ENCODE assay signal across 18 cellular contexts in genomic region chr2:238424313-238424700, GRCh38. TPM values are rescaled to one million over a fixed set of nuclear protein-coding genes. Genes with fewer than 3 reads are reported as not detected.
DNase-seq lines count a peak whose midpoint lies in the region; ATAC-seq, FAIRE-seq and TF ChIP-seq lines count a peak whose summit lies in the region.
"Had no signal": no experiment of that assay in that cellular context is flagged by ENCODE, and none has a peak within 500 bp of the region (broad histone marks: within the 10 kb centered on the region; RNA-seq: fewer than 3 reads in every experiment).

No MANE protein-coding gene starts in this region.

- CTCF ChIA-PET in IMR-90 (lab: Yijun Ruan, JAX) (no interaction called here), MCF 10A (lab: Yijun Ruan, JAX) (interaction anchor here (0.6 kb wide), 1 partner anchor 500 kb away, joined by 3 read pairs; no protein-coding TSS in a partner anchor)
- CTCF ChIA-PET in naive thymus-derived CD4-positive, alpha-beta T cell (lab: Charles Lee): no interaction called here

- no peak overlapping the region for H4K5ac ChIP-seq in IMR-90 (ENCODE audit: low read depth, low read length)

- no peak overlapping the region for H3K18ac ChIP-seq in IMR-90 (ENCODE audit: low read depth, low read length)

- peaks cover 5% of the 10 kb centered on the region for H3K36me3 Mint-ChIP-seq in CD4-positive, CD25-positive, alpha-beta regulatory T cell
- peaks cover 0 to 9% (median 4%) of the 10 kb centered on the region in 5 donors for H3K36me3 Mint-ChIP-seq in naive thymus-derived CD4-positive, alpha-beta T cell
- peaks cover 5% of the 10 kb centered on the region for H3K36me3 Mint-ChIP-seq in MCF 10A (ENCODE audit: insufficient read depth, unreplicated experiment)

- H3K56ac ChIP-seq in IMR-90 (ENCODE audit: extremely low read depth, insufficient read depth, low read length): no peak overlapping the region

- no peak overlapping the region for H3K9ac ChIP-seq in IMR-90 (ENCODE audit: low read depth, low read length)
- H3K9ac ChIP-seq in kidney (ENCODE audit: low read length in 2 of 2): no peak overlapping the region

- peaks cover 14 to 30% (median 22%) of the 10 kb centered on the region in 4 donors for H3K4me1 Mint-ChIP-seq in CD4-positive, CD25-positive, alpha-beta regulatory T cell
- H3K4me1 Mint-ChIP-seq in naive thymus-derived CD4-positive, alpha-beta T cell: peaks cover 15 to 29% (median 25%) of the 10 kb centered on the region in 7 donors
- peaks cover 9% of the 10 kb centered on the region for H3K4me1 Mint-ChIP-seq in MCF 10A (ENCODE audit: insufficient read depth, unreplicated experiment)

- H3K27ac Mint-ChIP-seq in CD4-positive, CD25-positive, alpha-beta regulatory T cell: no peak overlapping the region
- H3K27ac Mint-ChIP-seq in naive thymus-derived CD4-positive, alpha-beta T cell: peak overlapping the region in 7 of 9 donors; percentile 19 to 87 (median 70)
- H3K27ac Mint-ChIP-seq in MCF 10A (ENCODE audit: low read depth, unreplicated experiment): no peak overlapping the region

- H2AFZ ChIP-seq in IMR-90 (replicated peaks; ENCODE audit: low read length, poor library complexity): no peak overlapping the region

- no peak overlapping the region for H3K4me2 ChIP-seq in IMR-90 (ENCODE audit: low read depth, low read length)

- no peak overlapping the region for H3K14ac ChIP-seq in IMR-90 (replicated peaks; ENCODE audit: low read depth, low read length)

- H2AK5ac ChIP-seq in IMR-90 (ENCODE audit: low read depth, low read length): peak overlapping the region; percentile 42; the same call in 1 of the 2 replicates

- no TSS peak for BruUV-seq in IMR-90 (replicated peaks; lab: Mats Ljungman, UMichigan)
- BruUV-seq in MCF 10A (replicated peaks; lab: Mats Ljungman, UMichigan): no TSS peak

- peaks cover 17% of the 10 kb centered on the region for H3K9me1 ChIP-seq in IMR-90 (ENCODE audit: insufficient read depth, low read length)

- H3K23ac ChIP-seq in IMR-90 (ENCODE audit: low read depth, low read length): no peak overlapping the region

- peak overlapping the region; percentile 9 for H2BK5ac ChIP-seq in IMR-90 (ENCODE audit: low read depth, low read length, poor library complexity, severe bottlenecking)

- no peak for TF ChIP-seq RAD21 in IMR-90 (IDR thresholded peaks at IDR 0.05; ENCODE audit: low read length)

- H4K91ac ChIP-seq in IMR-90 (ENCODE audit: insufficient read depth, low read depth, low read length): no peak overlapping the region

- dilution Hi-C loops in IMR-90 (cut with HindIII; ENCODE audit: low sequenced_read_pairs, unreplicated experiment): no loop called here

- H2BK20ac ChIP-seq in IMR-90 (ENCODE audit: low read depth, low read length): 0 out of 2 replicates have a peak overlapping the region, but pooled peaks have one; percentile 20

- peaks cover 8 to 23% of the 10 kb centered on the region in 2 experiments; a peak in 3 of 4 replicates for H3K79me1 ChIP-seq in IMR-90 (ENCODE audit: low read depth in 1 of 2, low read length in 2 of 2)

- no peaks in the 10 kb centered on the region for H3K9me3 ChIP-seq in CD4-positive, CD25-positive, alpha-beta regulatory T cell (ENCODE audit: control insufficient read depth in 2 of 2, low read length in 2 of 2)
- H3K9me3 ChIP-seq in IMR-90 (ENCODE audit: control insufficient read depth, insufficient read depth, low read length): no peaks in the 10 kb centered on the region
- no peaks in the 10 kb centered on the region for H3K9me3 ChIP-seq in naive thymus-derived CD4-positive, alpha-beta T cell (ENCODE audit: control insufficient read depth in 2 of 3, low read length in 3 of 3)
- no peaks in the 10 kb centered on the region for H3K9me3 ChIP-seq in kidney (ENCODE audit: control insufficient read depth in 1 of 2, low read length in 2 of 2)
- H3K9me3 ChIP-seq: thyroid gland had no signal

- in situ Hi-C loops in IMR-90 (cut with MboI; ENCODE audit: low sequenced_read_pairs) (no loop called here), astrocyte of the spinal cord (cut with HindIII; ENCODE audit: low sequenced_read_pairs) (no loop called here)

- no peaks in the 10 kb centered on the region for H4K20me1 ChIP-seq in IMR-90 (ENCODE audit: insufficient read depth, low read length)

- ATAC-seq in CD4-positive, CD25-positive, alpha-beta regulatory T cell (ENCODE audit: low read depth in 2 of 2): no peak
- ATAC-seq in IMR-90 (ENCODE audit: low read depth): no peak
- no peak for ATAC-seq in naive thymus-derived CD4-positive, alpha-beta T cell

- TF ChIP-seq CTCF in IMR-90 (conservative IDR thresholded peaks at IDR 0.05; ENCODE audit: low read depth, low read length) (no peak), astrocyte of the spinal cord (IDR thresholded peaks at IDR 0.05; ENCODE audit: low read depth, low read length) (no peak), kidney (IDR thresholded peaks at IDR 0.05; ENCODE audit: borderline replicate concordance, extremely low read depth, insufficient read depth) (no peak), MCF 10A (IDR thresholded peaks at IDR 0.05; ENCODE audit: unreplicated experiment) (no peak)

- intact Hi-C loops in IMR-90 (cut with micrococcal nuclease) (no loop called here), kidney (cut with DNase I) (no loop called here), MCF 10A (cut with micrococcal nuclease) (no loop called here)
- intact Hi-C loops in naive thymus-derived CD4-positive, alpha-beta T cell (cut with micrococcal nuclease): loop anchor here in 1 of 2 donors (10.0 kb wide), 1 partner anchor 750 kb away; no protein-coding TSS in a partner anchor

- no peaks in the 10 kb centered on the region for H3K27me3 ChIP-seq in CD4-positive, CD25-positive, alpha-beta regulatory T cell (ENCODE audit: control insufficient read depth, insufficient read depth, low read length)
- no peaks in the 10 kb centered on the region for H3K27me3 ChIP-seq in IMR-90 (ENCODE audit: control insufficient read depth, insufficient read depth, low read length)
- no peaks in the 10 kb centered on the region for H3K27me3 ChIP-seq in naive thymus-derived CD4-positive, alpha-beta T cell (ENCODE audit: control insufficient read depth in 2 of 2, insufficient read depth in 2 of 2, low read length in 2 of 2)
- H3K27me3 ChIP-seq: BLaER1 treated with 17β-estradiol and CSF1 and Interleukin-3, amounts not matched to agents 10 nM and 100 nM; thyroid gland had no signal

- FAIRE-seq in kidney (lab: Jason Lieb, UNC): no peak
- FAIRE-seq in urothelium cell line (lab: Jason Lieb, UNC): no peak
- FAIRE-seq: endothelial cell of umbilical vein, HTR-8/SVneo had no signal

- no peak for TF ChIP-seq POLR2A in IMR-90 (IDR thresholded peaks at IDR 0.05; ENCODE audit: low read depth, low read length)

- no CpG with 5 or more reads among the region's 3 CpGs for WGBS in IMR-90 (ENCODE audit: extremely low coverage in 2 of 2, insufficient read length in 1 of 2), 2 experiments

- no peak for DNase-seq in CD4-positive, CD25-positive, alpha-beta regulatory T cell
- DNase-seq in IMR-90 (peak; percentile 33), astrocyte of the spinal cord (ENCODE audit: low read depth, low spot score) (peak; percentile 72), kidney (no peak), anterior cingulate cortex (lab: John Stamatoyannopoulos, UW) (no peak), urothelium cell line (ENCODE audit: low spot score) (no peak), MCF 10A (ENCODE audit: unreplicated experiment) (no peak)
- DNase-seq in naive thymus-derived CD4-positive, alpha-beta T cell: no peak
- DNase-seq: activated effector memory CD4-positive, alpha-beta T cell treated with anti-CD3 and anti-CD28 coated beads, Interleukin-2, amount 50 U/mL, for 16 hours; caudate nucleus; hippocampal formation; NCI-H2081; NCI-H82; RPMI8226; thyroid gland had no signal

- H3K27ac ChIP-seq in CD4-positive, CD25-positive, alpha-beta regulatory T cell (ENCODE audit: insufficient read depth, low read length, poor library complexity, severe bottlenecking): no peak overlapping the region
- H3K27ac ChIP-seq in IMR-90 (ENCODE audit: insufficient read depth, low read length) (no peak overlapping the region), kidney (ENCODE audit: low read depth in 2 of 2, low read length in 2 of 2) (no peak overlapping the region)
- no peak overlapping the region for H3K27ac ChIP-seq in naive thymus-derived CD4-positive, alpha-beta T cell (ENCODE audit: low read depth, low read length)
- H3K27ac ChIP-seq: BLaER1 treated with 17β-estradiol and CSF1 and Interleukin-3, amounts not matched to agents 10 nM and 100 nM; thyroid gland had no signal

- peak overlapping the region; percentile 65 to 81 (median 74) for H3K4me3 Mint-ChIP-seq in CD4-positive, CD25-positive, alpha-beta regulatory T cell
- H3K4me3 Mint-ChIP-seq in naive thymus-derived CD4-positive, alpha-beta T cell: peak overlapping the region in 6 of 10 donors; percentile 11 to 92 (median 26)
- H3K4me3 Mint-ChIP-seq in MCF 10A (ENCODE audit: unreplicated experiment): no peak overlapping the region

- H3K4me3 ChIP-seq in CD4-positive, CD25-positive, alpha-beta regulatory T cell (ENCODE audit: low read depth, low read length): no peak overlapping the region
- H3K4me3 ChIP-seq in IMR-90 (ENCODE audit: insufficient read depth, low read depth, low read length) (no peak overlapping the region), astrocyte of the spinal cord (ENCODE audit: low read depth, low read length) (no peak overlapping the region), kidney (ENCODE audit: low read length in 2 of 2) (no peak overlapping the region)
- H3K4me3 ChIP-seq in naive thymus-derived CD4-positive, alpha-beta T cell (ENCODE audit: low read length): no peak overlapping the region
- H3K4me3 ChIP-seq: BLaER1 treated with 17β-estradiol and CSF1 and Interleukin-3, amounts not matched to agents 10 nM and 100 nM; thyroid gland had no signal

- no peak overlapping the region for H2BK15ac ChIP-seq in IMR-90 (ENCODE audit: low read depth, low read length)

- H4K8ac ChIP-seq in IMR-90 (ENCODE audit: low read depth in 2 of 2, low read length in 2 of 2): no peak overlapping the region

- peaks cover 0 to 2% (median 0%) of the 10 kb centered on the region in 7 donors for H3K9me3 Mint-ChIP-seq in CD4-positive, CD25-positive, alpha-beta regulatory T cell
- no peaks in the 10 kb centered on the region for H3K9me3 Mint-ChIP-seq in naive thymus-derived CD4-positive, alpha-beta T cell
- no peaks in the 10 kb centered on the region for H3K9me3 Mint-ChIP-seq in MCF 10A (ENCODE audit: unreplicated experiment)

- POLR2A ChIA-PET in IMR-90 (lab: Charles Lee; ENCODE audit: unreplicated experiment): no interaction called here
- POLR2A ChIA-PET in naive thymus-derived CD4-positive, alpha-beta T cell (lab: Charles Lee): interaction anchor here (1.0 kb wide), 1 partner anchor 70 kb away, joined by 3 read pairs; no protein-coding TSS in a partner anchor
- POLR2A ChIA-PET in MCF 10A (lab: Yijun Ruan, JAX): no interaction called here

- H3K4me1 ChIP-seq in CD4-positive, CD25-positive, alpha-beta regulatory T cell (ENCODE audit: control insufficient read depth, insufficient read depth, low read length, poor library complexity, severe bottlenecking): peaks cover 28% of the 10 kb centered on the region
- peaks cover 18% of the 10 kb centered on the region for H3K4me1 ChIP-seq in IMR-90 (ENCODE audit: control insufficient read depth, insufficient read depth, low read length)
- peaks cover 0 to 15% of the 10 kb centered on the region in 2 donors for H3K4me1 ChIP-seq in naive thymus-derived CD4-positive, alpha-beta T cell (ENCODE audit: control insufficient read depth in 2 of 2, insufficient read depth in 2 of 2, low read length in 2 of 2)
- peaks cover 6 to 15% of the 10 kb centered on the region in 2 donors for H3K4me1 ChIP-seq in kidney (ENCODE audit: control insufficient read depth in 1 of 2, insufficient read depth in 1 of 2, low read depth in 1 of 2, low read length in 2 of 2)

- H3K27me3 Mint-ChIP-seq in CD4-positive, CD25-positive, alpha-beta regulatory T cell: no peaks in the 10 kb centered on the region
- peaks cover 0 to 2% (median 0%) of the 10 kb centered on the region in 5 donors for H3K27me3 Mint-ChIP-seq in naive thymus-derived CD4-positive, alpha-beta T cell
- H3K27me3 Mint-ChIP-seq in MCF 10A (ENCODE audit: insufficient read depth, unreplicated experiment): no peaks in the 10 kb centered on the region

- no peak overlapping the region for H2AK9ac ChIP-seq in IMR-90 (replicated peaks; ENCODE audit: low read depth, low read length, poor library complexity)

- no peaks in the 10 kb centered on the region for H3K36me3 ChIP-seq in CD4-positive, CD25-positive, alpha-beta regulatory T cell (ENCODE audit: control insufficient read depth, insufficient read depth, low read length)
- H3K36me3 ChIP-seq in IMR-90 (ENCODE audit: control insufficient read depth, insufficient read depth, low read length) (no peaks in the 10 kb centered on the region), kidney (ENCODE audit: control insufficient read depth in 1 of 2, insufficient read depth in 2 of 2, low read length in 2 of 2) (no peaks in the 10 kb centered on the region)
- H3K36me3 ChIP-seq in naive thymus-derived CD4-positive, alpha-beta T cell (ENCODE audit: control insufficient read depth in 2 of 3, insufficient read depth in 3 of 3, low read length in 3 of 3): no peaks in the 10 kb centered on the region
- H3K36me3 ChIP-seq: thyroid gland had no signal

- peak overlapping the region; percentile 39; the same call in 1 of the 2 replicates for H2BK120ac ChIP-seq in IMR-90 (ENCODE audit: low read depth, low read length)

- H3K4ac ChIP-seq in IMR-90 (ENCODE audit: low read depth, low read length): 0 out of 2 replicates have a peak overlapping the region, but pooled peaks have one; percentile 21

RNA-seq across cellular contexts. Expression of gene ASB1, which starts 2.4 kb away (rescaled TPM):
- total RNA-seq in CD4-positive, CD25-positive, alpha-beta regulatory T cell: 23.0 TPM
- 10 to 100 TPM; 17.6 to 22.0 (median 20.3) TPM for polyA plus RNA-seq in CD4-positive, CD25-positive, alpha-beta regulatory T cell
- total RNA-seq in IMR-90 (2012; rRNA removed): 21.4 and 23.5 TPM in 2 replicates
- 37.3 and 39.6 TPM in 2 replicates for polyA plus RNA-seq in IMR-90 (2012; rRNA removed)
- polyA plus RNA-seq in IMR-90 (2012; cell fraction: cytosol; rRNA removed): 29.3 and 37.4 TPM in 2 replicates
- polyA plus RNA-seq in IMR-90 (2012; cell fraction: nucleus; rRNA removed; ENCODE audit: low replicate concordance): 61.9 and 87.8 TPM in 2 replicates
- total RNA-seq in naive thymus-derived CD4-positive, alpha-beta T cell: 10 to 100 TPM; 25.0 to 55.2 (median 33.1) TPM
- 10 to 100 TPM; 17.5 to 29.3 TPM for polyA plus RNA-seq in naive thymus-derived CD4-positive, alpha-beta T cell
- total RNA-seq in kidney: 28.1 TPM
- polyA plus RNA-seq in kidney (ENCODE audit: insufficient read depth, low read depth, low replicate concordance): 29.4 TPM
- total RNA-seq in MCF 10A (2022): 104 and 113 TPM in 2 replicates

Comparison
In these comparisons a context has a peak if more than half of its experiments do, and no peak if none do; other contexts are left out.
1. DNase-seq: peak in IMR-90 (single experiment) and astrocyte of the spinal cord (single experiment); none in CD4-positive, CD25-positive, alpha-beta regulatory T cell (0 of 3), naive thymus-derived CD4-positive, alpha-beta T cell (0 of 9), kidney (single experiment), anterior cingulate cortex (0 of 58), urothelium cell line (single experiment) and MCF 10A (single experiment).
2. H3K27ac Mint-ChIP-seq: peak in naive thymus-derived CD4-positive, alpha-beta T cell (7 of 9); none in CD4-positive, CD25-positive, alpha-beta regulatory T cell (0 of 3) and MCF 10A (single experiment).